In the genomic region with DNA sequence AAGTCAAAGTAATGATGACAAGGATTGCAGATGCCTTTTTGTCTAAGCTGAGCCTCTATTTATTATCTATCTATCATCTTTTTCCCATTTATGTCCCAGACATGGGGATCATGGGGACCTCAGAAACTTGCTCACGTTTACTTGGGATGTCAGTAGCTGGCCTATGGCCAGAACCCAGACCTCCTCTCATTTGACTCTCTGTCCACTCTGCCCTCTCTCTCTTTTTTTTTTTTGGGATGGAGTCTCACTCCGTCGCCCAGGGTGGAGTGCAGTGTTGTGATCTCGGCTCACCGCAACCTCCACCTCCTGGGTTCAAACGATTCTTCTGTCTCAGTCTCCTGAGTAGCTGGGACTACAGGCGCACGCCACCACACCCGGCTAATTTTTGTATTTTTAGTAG, we compare ENCODE assay signal across 2 cellular contexts.
TF ChIP-seq lines count a peak whose summit lies in the region.

No MANE protein-coding gene starts in this region.

TF ChIP-seq in IMR-90, 13 proteins besides CTCF, POLR2A, EP300 and RAD21:
- TF ChIP-seq, protein P1, sequence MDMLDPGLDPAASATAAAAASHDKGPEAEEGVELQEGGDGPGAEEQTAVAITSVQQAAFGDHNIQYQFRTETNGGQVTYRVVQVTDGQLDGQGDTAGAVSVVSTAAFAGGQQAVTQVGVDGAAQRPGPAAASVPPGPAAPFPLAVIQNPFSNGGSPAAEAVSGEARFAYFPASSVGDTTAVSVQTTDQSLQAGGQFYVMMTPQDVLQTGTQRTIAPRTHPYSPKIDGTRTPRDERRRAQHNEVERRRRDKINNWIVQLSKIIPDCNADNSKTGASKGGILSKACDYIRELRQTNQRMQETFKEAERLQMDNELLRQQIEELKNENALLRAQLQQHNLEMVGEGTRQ (IDR thresholded peaks at IDR 0.05; ENCODE audit: low read depth, low read length) = no peak
- TF ChIP-seq, protein P2, sequence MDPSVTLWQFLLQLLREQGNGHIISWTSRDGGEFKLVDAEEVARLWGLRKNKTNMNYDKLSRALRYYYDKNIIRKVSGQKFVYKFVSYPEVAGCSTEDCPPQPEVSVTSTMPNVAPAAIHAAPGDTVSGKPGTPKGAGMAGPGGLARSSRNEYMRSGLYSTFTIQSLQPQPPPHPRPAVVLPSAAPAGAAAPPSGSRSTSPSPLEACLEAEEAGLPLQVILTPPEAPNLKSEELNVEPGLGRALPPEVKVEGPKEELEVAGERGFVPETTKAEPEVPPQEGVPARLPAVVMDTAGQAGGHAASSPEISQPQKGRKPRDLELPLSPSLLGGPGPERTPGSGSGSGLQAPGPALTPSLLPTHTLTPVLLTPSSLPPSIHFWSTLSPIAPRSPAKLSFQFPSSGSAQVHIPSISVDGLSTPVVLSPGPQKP (IDR thresholded peaks at IDR 0.05; ENCODE audit: borderline replicate concordance, low read depth, low read length) = no peak
- TF ChIP-seq FOS (IDR thresholded peaks at IDR 0.05; ENCODE audit: low read depth, low read length) (no peak), NFE2L2 (IDR thresholded peaks at IDR 0.05; ENCODE audit: low read depth, low read length) (no peak), RFX5 (IDR thresholded peaks at IDR 0.05; ENCODE audit: low read depth, low read length) (no peak), SMC3 (IDR thresholded peaks at IDR 0.05; ENCODE audit: low read depth, low read length) (no peak), MXI1 (IDR thresholded peaks at IDR 0.05; ENCODE audit: borderline replicate concordance, low read depth, low read length) (no peak), MAFK (IDR thresholded peaks at IDR 0.05; ENCODE audit: low read depth, low read length) (no peak), RCOR1 (IDR thresholded peaks at IDR 0.05; ENCODE audit: insufficient replicate concordance, low read length) (no peak)

TF ChIP-seq in HepG2, 621 proteins besides CTCF, POLR2A, EP300 and RAD21:
- TF ChIP-seq, protein P3, sequence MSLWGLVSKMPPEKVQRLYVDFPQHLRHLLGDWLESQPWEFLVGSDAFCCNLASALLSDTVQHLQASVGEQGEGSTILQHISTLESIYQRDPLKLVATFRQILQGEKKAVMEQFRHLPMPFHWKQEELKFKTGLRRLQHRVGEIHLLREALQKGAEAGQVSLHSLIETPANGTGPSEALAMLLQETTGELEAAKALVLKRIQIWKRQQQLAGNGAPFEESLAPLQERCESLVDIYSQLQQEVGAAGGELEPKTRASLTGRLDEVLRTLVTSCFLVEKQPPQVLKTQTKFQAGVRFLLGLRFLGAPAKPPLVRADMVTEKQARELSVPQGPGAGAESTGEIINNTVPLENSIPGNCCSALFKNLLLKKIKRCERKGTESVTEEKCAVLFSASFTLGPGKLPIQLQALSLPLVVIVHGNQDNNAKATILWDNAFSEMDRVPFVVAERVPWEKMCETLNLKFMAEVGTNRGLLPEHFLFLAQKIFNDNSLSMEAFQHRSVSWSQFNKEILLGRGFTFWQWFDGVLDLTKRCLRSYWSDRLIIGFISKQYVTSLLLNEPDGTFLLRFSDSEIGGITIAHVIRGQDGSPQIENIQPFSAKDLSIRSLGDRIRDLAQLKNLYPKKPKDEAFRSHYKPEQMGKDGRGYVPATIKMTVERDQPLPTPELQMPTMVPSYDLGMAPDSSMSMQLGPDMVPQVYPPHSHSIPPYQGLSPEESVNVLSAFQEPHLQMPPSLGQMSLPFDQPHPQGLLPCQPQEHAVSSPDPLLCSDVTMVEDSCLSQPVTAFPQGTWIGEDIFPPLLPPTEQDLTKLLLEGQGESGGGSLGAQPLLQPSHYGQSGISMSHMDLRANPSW (CRISPR knock-in tag; IDR thresholded peaks at IDR 0.05; ENCODE audit: borderline replicate concordance) = no peak
- TF ChIP-seq SNRNP70 (IDR thresholded peaks at IDR 0.05; ENCODE audit: low read depth, low read length) = no peak
- TF ChIP-seq SOX13 (IDR thresholded peaks at IDR 0.05) = no peak
- TF ChIP-seq SOX13 (CRISPR knock-in tag; conservative IDR thresholded peaks at IDR 0.05 in 1 of 2, IDR thresholded peaks at IDR 0.05 in 1 of 2) = no peak
- no peak for TF ChIP-seq GPN1 (CRISPR knock-in tag; IDR thresholded peaks at IDR 0.05; ENCODE audit: borderline replicate concordance)
- TF ChIP-seq HDAC2 (CRISPR knock-in tag; IDR thresholded peaks at IDR 0.05) = no peak
- TF ChIP-seq ZNF678 (CRISPR knock-in tag; IDR thresholded peaks at IDR 0.05) = no peak
- no peak for TF ChIP-seq ZFP36L2 (CRISPR knock-in tag; IDR thresholded peaks at IDR 0.05)
- no peak for TF ChIP-seq ZNF746 (CRISPR knock-in tag; IDR thresholded peaks at IDR 0.05)
- TF ChIP-seq, protein P4, sequence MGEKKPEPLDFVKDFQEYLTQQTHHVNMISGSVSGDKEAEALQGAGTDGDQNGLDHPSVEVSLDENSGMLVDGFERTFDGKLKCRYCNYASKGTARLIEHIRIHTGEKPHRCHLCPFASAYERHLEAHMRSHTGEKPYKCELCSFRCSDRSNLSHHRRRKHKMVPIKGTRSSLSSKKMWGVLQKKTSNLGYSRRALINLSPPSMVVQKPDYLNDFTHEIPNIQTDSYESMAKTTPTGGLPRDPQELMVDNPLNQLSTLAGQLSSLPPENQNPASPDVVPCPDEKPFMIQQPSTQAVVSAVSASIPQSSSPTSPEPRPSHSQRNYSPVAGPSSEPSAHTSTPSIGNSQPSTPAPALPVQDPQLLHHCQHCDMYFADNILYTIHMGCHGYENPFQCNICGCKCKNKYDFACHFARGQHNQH (CRISPR knock-in tag; IDR thresholded peaks at IDR 0.05) = no peak
- TF ChIP-seq, protein P5, sequence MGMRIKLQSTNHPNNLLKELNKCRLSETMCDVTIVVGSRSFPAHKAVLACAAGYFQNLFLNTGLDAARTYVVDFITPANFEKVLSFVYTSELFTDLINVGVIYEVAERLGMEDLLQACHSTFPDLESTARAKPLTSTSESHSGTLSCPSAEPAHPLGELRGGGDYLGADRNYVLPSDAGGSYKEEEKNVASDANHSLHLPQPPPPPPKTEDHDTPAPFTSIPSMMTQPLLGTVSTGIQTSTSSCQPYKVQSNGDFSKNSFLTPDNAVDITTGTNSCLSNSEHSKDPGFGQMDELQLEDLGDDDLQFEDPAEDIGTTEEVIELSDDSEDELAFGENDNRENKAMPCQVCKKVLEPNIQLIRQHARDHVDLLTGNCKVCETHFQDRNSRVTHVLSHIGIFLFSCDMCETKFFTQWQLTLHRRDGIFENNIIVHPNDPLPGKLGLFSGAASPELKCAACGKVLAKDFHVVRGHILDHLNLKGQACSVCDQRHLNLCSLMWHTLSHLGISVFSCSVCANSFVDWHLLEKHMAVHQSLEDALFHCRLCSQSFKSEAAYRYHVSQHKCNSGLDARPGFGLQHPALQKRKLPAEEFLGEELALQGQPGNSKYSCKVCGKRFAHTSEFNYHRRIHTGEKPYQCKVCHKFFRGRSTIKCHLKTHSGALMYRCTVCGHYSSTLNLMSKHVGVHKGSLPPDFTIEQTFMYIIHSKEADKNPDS (CRISPR knock-in tag; IDR thresholded peaks at IDR 0.05) = no peak
- TF ChIP-seq CCDC6 (CRISPR knock-in tag; IDR thresholded peaks at IDR 0.05) = no peak
- no peak for TF ChIP-seq ZNF496 (CRISPR knock-in tag; IDR thresholded peaks at IDR 0.05; ENCODE audit: insufficient replicate concordance)
- no peak for TF ChIP-seq TCF7 (IDR thresholded peaks at IDR 0.05; ENCODE audit: low read depth)
- no peak for TF ChIP-seq ZNF460 (CRISPR knock-in tag; IDR thresholded peaks at IDR 0.05; ENCODE audit: borderline replicate concordance)
- no peak for TF ChIP-seq ZNF383 (CRISPR knock-in tag; IDR thresholded peaks at IDR 0.05; ENCODE audit: borderline replicate concordance)
- TF ChIP-seq TBX2 (CRISPR knock-in tag; IDR thresholded peaks at IDR 0.05; ENCODE audit: borderline replicate concordance) = no peak
- TF ChIP-seq, protein P6, sequence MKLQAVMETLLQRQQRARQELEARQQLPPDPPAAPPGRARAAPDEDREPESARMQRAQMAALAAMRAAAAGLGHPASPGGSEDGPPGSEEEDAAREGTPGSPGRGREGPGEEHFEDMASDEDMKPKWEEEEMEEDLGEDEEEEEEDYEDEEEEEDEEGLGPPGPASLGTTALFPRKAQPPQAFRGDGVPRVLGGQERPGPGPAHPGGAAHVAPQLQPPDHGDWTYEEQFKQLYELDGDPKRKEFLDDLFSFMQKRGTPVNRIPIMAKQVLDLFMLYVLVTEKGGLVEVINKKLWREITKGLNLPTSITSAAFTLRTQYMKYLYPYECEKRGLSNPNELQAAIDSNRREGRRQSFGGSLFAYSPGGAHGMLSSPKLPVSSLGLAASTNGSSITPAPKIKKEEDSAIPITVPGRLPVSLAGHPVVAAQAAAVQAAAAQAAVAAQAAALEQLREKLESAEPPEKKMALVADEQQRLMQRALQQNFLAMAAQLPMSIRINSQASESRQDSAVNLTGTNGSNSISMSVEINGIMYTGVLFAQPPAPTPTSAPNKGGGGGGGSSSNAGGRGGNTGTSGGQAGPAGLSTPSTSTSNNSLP (IDR thresholded peaks at IDR 0.05; ENCODE audit: low read depth, low read length) = no peak
- TF ChIP-seq ZNF350 (CRISPR knock-in tag; IDR thresholded peaks at IDR 0.05; ENCODE audit: borderline replicate concordance, low read depth) = no peak
- TF ChIP-seq, protein P7, sequence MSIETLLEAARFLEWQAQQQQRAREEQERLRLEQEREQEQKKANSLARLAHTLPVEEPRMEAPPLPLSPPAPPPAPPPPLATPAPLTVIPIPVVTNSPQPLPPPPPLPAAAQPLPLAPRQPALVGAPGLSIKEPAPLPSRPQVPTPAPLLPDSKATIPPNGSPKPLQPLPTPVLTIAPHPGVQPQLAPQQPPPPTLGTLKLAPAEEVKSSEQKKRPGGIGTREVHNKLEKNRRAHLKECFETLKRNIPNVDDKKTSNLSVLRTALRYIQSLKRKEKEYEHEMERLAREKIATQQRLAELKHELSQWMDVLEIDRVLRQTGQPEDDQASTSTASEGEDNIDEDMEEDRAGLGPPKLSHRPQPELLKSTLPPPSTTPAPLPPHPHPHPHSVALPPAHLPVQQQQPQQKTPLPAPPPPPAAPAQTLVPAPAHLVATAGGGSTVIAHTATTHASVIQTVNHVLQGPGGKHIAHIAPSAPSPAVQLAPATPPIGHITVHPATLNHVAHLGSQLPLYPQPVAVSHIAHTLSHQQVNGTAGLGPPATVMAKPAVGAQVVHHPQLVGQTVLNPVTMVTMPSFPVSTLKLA (IDR thresholded peaks at IDR 0.05) = no peak
TF ChIP-seq in HepG2: peak in this region for 0.
